In genomic region chr3:120595788-120596115, GRCh38 we compare ENCODE assay signal across 1 cellular context.
TF ChIP-seq lines count a peak whose summit lies in the region.

No MANE protein-coding gene starts in this region.

TF ChIP-seq in HepG2, 621 proteins besides CTCF, POLR2A, EP300 and RAD21 (continued from another document):
- TF ChIP-seq AHDC1 (CRISPR knock-in tag; IDR thresholded peaks at IDR 0.05; ENCODE audit: borderline replicate concordance) (peak; percentile 14; the same call in 1 of the 2 replicates), TBP (CRISPR knock-in tag; IDR thresholded peaks at IDR 0.05) (no peak), ZNF264 (CRISPR knock-in tag; IDR thresholded peaks at IDR 0.05) (peak; percentile 21; the same call in 1 of the 2 replicates), ETV5 (CRISPR knock-in tag; IDR thresholded peaks at IDR 0.05; ENCODE audit: borderline replicate concordance) (no peak), AFF4 (CRISPR knock-in tag; IDR thresholded peaks at IDR 0.05) (no peak), ZNF253 (CRISPR knock-in tag; IDR thresholded peaks at IDR 0.05; ENCODE audit: borderline replicate concordance) (no peak), HMGA1 (CRISPR knock-in tag; conservative IDR thresholded peaks at IDR 0.05) (no peak), MEIS1 (CRISPR knock-in tag; IDR thresholded peaks at IDR 0.05; ENCODE audit: borderline replicate concordance) (no peak), ZNF670 (CRISPR knock-in tag; IDR thresholded peaks at IDR 0.05; ENCODE audit: borderline replicate concordance) (0 out of 2 replicates have a peak, but pooled peaks have one; percentile 6), AGO1 (IDR thresholded peaks at IDR 0.05; ENCODE audit: low read depth, low read length, poor library complexity, severe bottlenecking) (no peak), ZNF768 (CRISPR knock-in tag; IDR thresholded peaks at IDR 0.05) (peak; percentile 90; the same call in 1 of the 2 replicates), ZFY (CRISPR knock-in tag; IDR thresholded peaks at IDR 0.05) (no peak), MXD3 (CRISPR knock-in tag; IDR thresholded peaks at IDR 0.05) (no peak), NONO (IDR thresholded peaks at IDR 0.05) (no peak), NONO (CRISPR knock-in tag; conservative IDR thresholded peaks at IDR 0.05) (0 out of 2 replicates have a peak, but pooled peaks have one; percentile 12), RORA (CRISPR knock-in tag; IDR thresholded peaks at IDR 0.05) (no peak), ZMYM3 (CRISPR knock-in tag; IDR thresholded peaks at IDR 0.05) (peak; percentile 96)
